1 cellular context compared by ENCODE assay signal in genomic region chr21:44836666-44837471, GRCh38.
TF ChIP-seq lines count a peak whose summit lies in the region.

No MANE protein-coding gene starts in this region.

TF ChIP-seq in HepG2, 621 proteins besides CTCF, POLR2A, EP300 and RAD21 (continued from another document and continues in another):
- no peak for TF ChIP-seq HMGXB3 (CRISPR knock-in tag; IDR thresholded peaks at IDR 0.05; ENCODE audit: borderline replicate concordance)
- no peak for TF ChIP-seq ZFP90 (CRISPR knock-in tag; IDR thresholded peaks at IDR 0.05; ENCODE audit: borderline replicate concordance)
- TF ChIP-seq TFDP1 (CRISPR knock-in tag; IDR thresholded peaks at IDR 0.05; ENCODE audit: borderline replicate concordance): 0 out of 2 replicates have a peak, but pooled peaks have one; percentile 25
- TF ChIP-seq ZBTB49 (CRISPR knock-in tag; IDR thresholded peaks at IDR 0.05; ENCODE audit: borderline replicate concordance): no peak
- peak; percentile 60 for TF ChIP-seq USF2 (IDR thresholded peaks at IDR 0.05; ENCODE audit: low read depth, low read length)
- peak; percentile 79; the same call in 1 of the 2 replicates for TF ChIP-seq USF2 (CRISPR knock-in tag; IDR thresholded peaks at IDR 0.05; ENCODE audit: borderline replicate concordance)
- no peak for TF ChIP-seq ZNF264 (CRISPR knock-in tag; IDR thresholded peaks at IDR 0.05)
- peak; percentile 27; the same call in 1 of the 2 replicates for TF ChIP-seq ZFX (CRISPR knock-in tag; IDR thresholded peaks at IDR 0.05; ENCODE audit: low read depth)
- no peak for TF ChIP-seq KDM5B (CRISPR knock-in tag; IDR thresholded peaks at IDR 0.05; ENCODE audit: borderline replicate concordance)
- TF ChIP-seq ZNF704 (CRISPR knock-in tag; IDR thresholded peaks at IDR 0.05; ENCODE audit: borderline replicate concordance): no peak
- TF ChIP-seq PTBP1 (IDR thresholded peaks at IDR 0.05; ENCODE audit: low read depth, low read length, poor library complexity, severe bottlenecking): no peak
- TF ChIP-seq EHMT2 (IDR thresholded peaks at IDR 0.05; ENCODE audit: borderline replicate concordance, low read depth, low read length): no peak
- TF ChIP-seq PCBP1 (IDR thresholded peaks at IDR 0.05; ENCODE audit: borderline replicate concordance, low read depth, low read length): no peak
- TF ChIP-seq E2F1 (CRISPR knock-in tag; IDR thresholded peaks at IDR 0.05): no peak
- no peak for TF ChIP-seq ZSCAN29 (CRISPR knock-in tag; conservative IDR thresholded peaks at IDR 0.05)
- TF ChIP-seq RARG (CRISPR knock-in tag; IDR thresholded peaks at IDR 0.05; ENCODE audit: low read depth): no peak
- TF ChIP-seq ZNF605 (CRISPR knock-in tag; IDR thresholded peaks at IDR 0.05): no peak
- no peak for TF ChIP-seq ZNF263 (CRISPR knock-in tag; IDR thresholded peaks at IDR 0.05)
- no peak for TF ChIP-seq ZNF749 (CRISPR knock-in tag; IDR thresholded peaks at IDR 0.05; ENCODE audit: borderline replicate concordance)
- TF ChIP-seq PRPF4 (IDR thresholded peaks at IDR 0.05; ENCODE audit: low read depth, low read length, poor library complexity, severe bottlenecking): no peak
- no peak for TF ChIP-seq SP1 (IDR thresholded peaks at IDR 0.05)
- no peak for TF ChIP-seq SP1 (CRISPR knock-in tag; IDR thresholded peaks at IDR 0.05)
- no peak for TF ChIP-seq PHF5A (CRISPR knock-in tag; IDR thresholded peaks at IDR 0.05; ENCODE audit: low read depth, unreplicated experiment)
- no peak for TF ChIP-seq ZNF678 (CRISPR knock-in tag; IDR thresholded peaks at IDR 0.05)
- no peak for TF ChIP-seq TERF1 (CRISPR knock-in tag; IDR thresholded peaks at IDR 0.05)
- TF ChIP-seq KIAA2018 (CRISPR knock-in tag; IDR thresholded peaks at IDR 0.05; ENCODE audit: borderline replicate concordance): no peak
- TF ChIP-seq RFX1 (IDR thresholded peaks at IDR 0.05): no peak
- TF ChIP-seq ZNF672 (CRISPR knock-in tag; IDR thresholded peaks at IDR 0.05): no peak
- no peak for TF ChIP-seq TAF1 (CRISPR knock-in tag; IDR thresholded peaks at IDR 0.05)
- TF ChIP-seq FOXA1 (IDR thresholded peaks at IDR 0.05): no peak
- TF ChIP-seq FOXA1 (CRISPR knock-in tag; IDR thresholded peaks at IDR 0.05): no peak
- no peak for TF ChIP-seq WIZ (CRISPR knock-in tag; IDR thresholded peaks at IDR 0.05)
- no peak for TF ChIP-seq ZBTB34 (CRISPR knock-in tag; IDR thresholded peaks at IDR 0.05)
- TF ChIP-seq ZNF776 (CRISPR knock-in tag; IDR thresholded peaks at IDR 0.05): no peak
- no peak for TF ChIP-seq ETV6 (CRISPR knock-in tag; conservative IDR thresholded peaks at IDR 0.05)
- TF ChIP-seq MEIS1 (CRISPR knock-in tag; IDR thresholded peaks at IDR 0.05; ENCODE audit: borderline replicate concordance): 0 out of 2 replicates have a peak, but pooled peaks have one; percentile 8
- TF ChIP-seq FLYWCH1 (CRISPR knock-in tag; IDR thresholded peaks at IDR 0.05): no peak
